ENCODE assay signal across 8 cellular contexts in genomic region chr14:60647081-60647836, GRCh38. TPM values are rescaled to one million over a fixed set of nuclear protein-coding genes. Genes with fewer than 3 reads are reported as not detected.
DNase-seq lines count a peak whose midpoint lies in the region; ATAC-seq and TF ChIP-seq lines count a peak whose summit lies in the region.

No MANE protein-coding gene starts in this region.

- H3K4me3 Mint-ChIP-seq in CD14-positive monocyte, result peak overlapping the region; percentile 78 to 96
- H3K4me3 Mint-ChIP-seq in HFFc6, result peak overlapping the region; percentile 95
- peak overlapping the region; percentile 63 for H3K4me3 Mint-ChIP-seq in WTC11

- peaks cover 12 to 88% (median 69%) of the 10 kb centered on the region in 5 donors for H3K27me3 ChIP-seq in subcutaneous abdominal adipose tissue (ENCODE audit: control insufficient read depth in 5 of 5, insufficient read depth in 4 of 5, low read length in 5 of 5)

- H3K9me3 Mint-ChIP-seq in CD14-positive monocyte, result peaks cover 0 to 40% (median 13%) of the 10 kb centered on the region in 7 donors
- H3K9me3 Mint-ChIP-seq in HFFc6, result no peaks in the 10 kb centered on the region
- no peaks in the 10 kb centered on the region for H3K9me3 Mint-ChIP-seq in WTC11

- POLR2A ChIA-PET in WTC11 (lab: Charles Lee), result interaction anchor here (0.6 to 1.0 kb wide), 3 partner anchors 8 to 458 kb away, joined by 3 to 8 read pairs (median 3); no protein-coding TSS in a partner anchor

- no peaks in the 10 kb centered on the region for H3K9me3 ChIP-seq in iPS-18c (ENCODE audit: control insufficient read depth, insufficient read depth, low read length)
- no peaks in the 10 kb centered on the region for H3K9me3 ChIP-seq in subcutaneous abdominal adipose tissue (ENCODE audit: control insufficient read depth in 5 of 5, low read length in 5 of 5)

- intact Hi-C loops in CD14-positive monocyte (cut with micrococcal nuclease), result no loop called here

- H3K27me3 Mint-ChIP-seq in CD14-positive monocyte (ENCODE audit: low read depth in 3 of 3) (peaks cover 96 to 98% (median 97%) of the 10 kb centered on the region in 3 donors), HFFc6 (ENCODE audit: insufficient read depth) (peaks cover 20% of the 10 kb centered on the region), WTC11 (ENCODE audit: low read depth) (peaks cover 99% of the 10 kb centered on the region)

- peaks cover 49% of the 10 kb centered on the region for H3K4me1 Mint-ChIP-seq in CD14-positive monocyte
- peaks cover 74% of the 10 kb centered on the region for H3K4me1 Mint-ChIP-seq in HFFc6 (ENCODE audit: low read depth)
- H3K4me1 Mint-ChIP-seq in WTC11, result peaks cover 83% of the 10 kb centered on the region

- no peaks in the 10 kb centered on the region for H3K36me3 ChIP-seq in subcutaneous abdominal adipose tissue (ENCODE audit: control insufficient read depth in 5 of 5, insufficient read depth in 5 of 5, low read length in 5 of 5)

- H3K27ac Mint-ChIP-seq in CD14-positive monocyte (no peak overlapping the region), HFFc6 (peak overlapping the region; percentile 84), WTC11 (no peak overlapping the region)

- CTCF ChIA-PET in WTC11 (lab: Charles Lee), result interaction anchor here (0.6 to 1.3 kb wide), 12 partner anchors 7 to 788 kb away, joined by 3 to 13 read pairs (median 4); no protein-coding TSS in a partner anchor

- peaks cover 2 to 81% (median 71%) of the 10 kb centered on the region in 5 donors for H3K4me1 ChIP-seq in subcutaneous abdominal adipose tissue (ENCODE audit: control insufficient read depth in 5 of 5, insufficient read depth in 5 of 5, low read length in 5 of 5)

- H3K36me3 Mint-ChIP-seq in CD14-positive monocyte (peaks cover 6 to 19% of the 10 kb centered on the region in 2 donors), HFFc6 (ENCODE audit: low read depth) (no peaks in the 10 kb centered on the region), WTC11 (no peaks in the 10 kb centered on the region)

- DNase-seq in CD14-positive monocyte (ENCODE audit: low spot score), result no peak
- DNase-seq in HFFc6, result peak; percentile 48
- DNase-seq in WTC11 (ENCODE audit: low spot score), result peak; percentile 49
- DNase-seq in NK-92 (lab: John Stamatoyannopoulos, UW; ENCODE audit: unreplicated experiment), result no peak
- no peak for DNase-seq in AG08395 (ENCODE audit: low spot score)

- H3K9ac ChIP-seq in subcutaneous abdominal adipose tissue (ENCODE audit: low read length in 5 of 5), result peak overlapping the region; percentile 7 to 81 (median 53)

- no peak for ATAC-seq in WTC11
- no peak for ATAC-seq in HG03108 (IDR thresholded peaks at IDR 0.05; ENCODE audit: unreplicated experiment)

- peak overlapping the region; percentile 88 for H3K27ac ChIP-seq in subcutaneous abdominal adipose tissue (ENCODE audit: low read depth, low read length)

- H3K4me3 ChIP-seq in iPS-18c (ENCODE audit: insufficient read depth, low read depth, low read length), result peak overlapping the region; percentile 55; the same call in 1 of the 2 replicates
- H3K4me3 ChIP-seq in subcutaneous abdominal adipose tissue (ENCODE audit: low read depth in 1 of 5, low read length in 5 of 5), result peak overlapping the region; percentile 76 to 89 (median 79)

- no peak for TF ChIP-seq CTCF in CD14-positive monocyte (IDR thresholded peaks at IDR 0.05)
- TF ChIP-seq CTCF in HFFc6 (IDR thresholded peaks at IDR 0.05), result no peak
- TF ChIP-seq CTCF in WTC11 (IDR thresholded peaks at IDR 0.05), result no peak

TF ChIP-seq in WTC11, 78 proteins besides CTCF, POLR2A, EP300 and RAD21:
- TF ChIP-seq ZNF263 (CRISPR knock-in tag; IDR thresholded peaks at IDR 0.05; ENCODE audit: low read depth), result peak; percentile 83; the same call in 1 of the 2 replicates
- TF ChIP-seq ZNF671 (CRISPR knock-in tag; IDR thresholded peaks at IDR 0.05), result no peak

RNA-seq across cellular contexts. Expression of gene SIX1, which starts 2.0 kb away (rescaled TPM):
- polyA plus RNA-seq in CD14-positive monocyte, result not detected
- 1 to 10 TPM; 5.0 to 6.0 (median 5.4) TPM for total RNA-seq in HFFc6 (2021; fragmentation: NEBNext Ultra II Directional; extraction: Animal tissue kit (Norgen Biotek cat#: 25700))
- 0.21 to 0.59 TPM (median 0.30 TPM) in 3 replicates for total RNA-seq in WTC11 (2021)

Comparison
In these comparisons a context has a peak if more than half of its experiments do, and no peak if none do; other contexts are left out.
1. DNase-seq: peak in HFFc6 (single experiment) and WTC11 (single experiment); none in CD14-positive monocyte (single experiment), NK-92 (single experiment) and AG08395 (single experiment).
2. Peak in every context shown above with its lines, with median percentiles within 50 percentile points of each other: H3K4me3 Mint-ChIP-seq.